Comparison of ENCODE assay signal across 25 cellular contexts in genomic region chr6:146974346-146974745, GRCh38.
"Had no signal": no experiment of that assay in that cellular context is flagged by ENCODE, and none has a peak within 500 bp of the region (broad histone marks: within the 10 kb centered on the region; RNA-seq: fewer than 3 reads in every experiment).

No MANE protein-coding gene starts in this region.

- H3K4me3 Mint-ChIP-seq: dendritic cell treated with granulocyte-macrophage colony-stimulating factor and Interleukin-4, amounts not matched to agents 40 ng/mL and 50 ng/mL, for 4 days; endodermal cell; immature natural killer cell; natural killer cell; stimulated activated memory B cell treated with anti-CD40 and anti-IgM and Interleukin-4, amounts not matched to agents 10 μg/mL and 1 μg/mL and 100 μg/mL, for 72 hours; type B pancreatic cell had no signal

- H3K4me3 ChIP-seq: colonic mucosa, esophagus muscularis mucosa, lower lobe of right lung, ovary, psoas muscle, sigmoid colon, testis, tibial artery had no signal

- H3K9me3 Mint-ChIP-seq: dendritic cell treated with granulocyte-macrophage colony-stimulating factor and Interleukin-4, amounts not matched to agents 40 ng/mL and 50 ng/mL, for 4 days; endodermal cell; stimulated activated memory B cell treated with anti-CD40 and anti-IgM and Interleukin-4, amounts not matched to agents 10 μg/mL and 1 μg/mL and 100 μg/mL, for 72 hours; type B pancreatic cell had no signal

- DNase-seq: colonic mucosa; effector CD8-positive, alpha-beta T cell; endodermal cell; hypothalamus; immature natural killer cell; islet precursor cell; kidney glomerular epithelial cell; left ventricle myocardium superior; lower lobe of right lung; natural killer cell; occipital lobe; ovary; posterior cingulate gyrus; psoas muscle; right cardiac atrium; sigmoid colon; stimulated activated CD4-positive, alpha-beta T cell treated with anti-CD3 and anti-CD28 coated beads, Interleukin-4, amount 100 ng/mL, for 4 hours; stimulated activated naive CD8-positive, alpha-beta T cell treated with anti-CD3 and anti-CD28 coated beads, Interleukin-15, Interleukin-2, amounts not matched to agents 100 U/mL and 50 U/mL, for 24 hours; substantia nigra; testis; tibial artery had no signal

- H3K27ac Mint-ChIP-seq: dendritic cell treated with granulocyte-macrophage colony-stimulating factor and Interleukin-4, amounts not matched to agents 40 ng/mL and 50 ng/mL, for 4 days; endodermal cell; immature natural killer cell; natural killer cell; stimulated activated memory B cell treated with anti-CD40 and anti-IgM and Interleukin-4, amounts not matched to agents 10 μg/mL and 1 μg/mL and 100 μg/mL, for 72 hours; type B pancreatic cell had no signal

- H3K4me1 Mint-ChIP-seq: immature natural killer cell; natural killer cell; stimulated activated memory B cell treated with anti-CD40 and anti-IgM and Interleukin-4, amounts not matched to agents 10 μg/mL and 1 μg/mL and 100 μg/mL, for 72 hours had no signal

- H3K27me3 Mint-ChIP-seq: dendritic cell treated with granulocyte-macrophage colony-stimulating factor and Interleukin-4, amounts not matched to agents 40 ng/mL and 50 ng/mL, for 4 days; stimulated activated memory B cell treated with anti-CD40 and anti-IgM and Interleukin-4, amounts not matched to agents 10 μg/mL and 1 μg/mL and 100 μg/mL, for 72 hours; type B pancreatic cell had no signal

- H3K36me3 Mint-ChIP-seq: immature natural killer cell; natural killer cell; stimulated activated memory B cell treated with anti-CD40 and anti-IgM and Interleukin-4, amounts not matched to agents 10 μg/mL and 1 μg/mL and 100 μg/mL, for 72 hours; type B pancreatic cell had no signal
